8 cellular contexts compared by ENCODE assay signal in genomic region chr17:45123930-45124796, GRCh38. TPM values are rescaled to one million over a fixed set of nuclear protein-coding genes. Genes with fewer than 3 reads are reported as not detected.
DNase-seq lines count a peak whose midpoint lies in the region; ATAC-seq, FAIRE-seq and TF ChIP-seq lines count a peak whose summit lies in the region.

No MANE protein-coding gene starts in this region.

- peaks cover 9% of the 10 kb centered on the region for H3K4me1 Mint-ChIP-seq in glutamatergic neuron (ENCODE audit: low read depth, unreplicated experiment)

- peak; percentile 97 for FAIRE-seq in urothelium cell line (lab: Jason Lieb, UNC)

- ATAC-seq in left colon (peak; percentile 62), GM21447 (IDR thresholded peaks at IDR 0.05; ENCODE audit: unreplicated experiment) (no peak)

- intact Hi-C loops in ascending aorta (cut with DNase I) (no loop called here), left colon (cut with DNase I, micrococcal nuclease) (no loop called here)

- H3K4me3 Mint-ChIP-seq in glutamatergic neuron (ENCODE audit: unreplicated experiment): no peak overlapping the region

- H3K27ac Mint-ChIP-seq in glutamatergic neuron (ENCODE audit: unreplicated experiment): no peak overlapping the region

- no peaks in the 10 kb centered on the region for H3K27me3 ChIP-seq in ascending aorta
- no peaks in the 10 kb centered on the region for H3K27me3 ChIP-seq in WERI-Rb-1 (ENCODE audit: insufficient read depth, low read depth, severe bottlenecking)

- H3K27me3 Mint-ChIP-seq in glutamatergic neuron (ENCODE audit: unreplicated experiment): peaks cover 5% of the 10 kb centered on the region

- H3K9me3 ChIP-seq in ascending aorta: no peaks in the 10 kb centered on the region
- H3K9me3 ChIP-seq in WERI-Rb-1 (ENCODE audit: severe bottlenecking): no peaks in the 10 kb centered on the region

- H3K36me3 Mint-ChIP-seq in glutamatergic neuron (ENCODE audit: unreplicated experiment): no peaks in the 10 kb centered on the region

- peaks cover 20 to 59% of the 10 kb centered on the region in 2 donors for H3K4me1 ChIP-seq in ascending aorta

- H3K36me3 ChIP-seq in ascending aorta (peaks cover 14 to 20% of the 10 kb centered on the region in 2 donors), WERI-Rb-1 (peaks cover 7% of the 10 kb centered on the region; the same call in 1 of the 2 replicates)

- TF ChIP-seq CTCF in ascending aorta (IDR thresholded peaks at IDR 0.05) (no peak), glutamatergic neuron (IDR thresholded peaks at IDR 0.05; ENCODE audit: partially characterized antibody, unreplicated experiment) (no peak), WERI-Rb-1 (IDR thresholded peaks at IDR 0.05; ENCODE audit: low read depth, low read length) (no peak)

- H3K9me3 Mint-ChIP-seq in glutamatergic neuron (ENCODE audit: unreplicated experiment): peaks cover 3% of the 10 kb centered on the region

- H3K4me3 ChIP-seq in ascending aorta: no peak overlapping the region
- no peak overlapping the region for H3K4me3 ChIP-seq in WERI-Rb-1 (ENCODE audit: low read depth, low read length)

- DNase-seq in DMS53 treated with DMSO at 0.1 percent for 48 hours (lab: John Stamatoyannopoulos, UW; ENCODE audit: unreplicated experiment): peak; percentile 90
- peak; percentile 92 for DNase-seq in M059J (ENCODE audit: low read depth)
- peak in 1 of 2 donors; percentile 92 for DNase-seq in ascending aorta (ENCODE audit: low spot score in 2 of 2)
- DNase-seq in left colon: peak; percentile 72 to 86
- peak; percentile 96 for DNase-seq in urothelium cell line (ENCODE audit: low spot score)
- DNase-seq in glutamatergic neuron: no peak
- no peak for DNase-seq in WERI-Rb-1

- H3K27ac ChIP-seq in ascending aorta: peak overlapping the region; percentile 79 to 87
- H3K27ac ChIP-seq in WERI-Rb-1: no peak overlapping the region

RNA-seq across cellular contexts. Expression of gene PLCD3, which starts 8.2 kb away (rescaled TPM):
- total RNA-seq in M059J (2014; rRNA removed; shearing (Covaris generic)): 31.2 and 36.3 TPM in 2 replicates
- 65.5 TPM for total RNA-seq in ascending aorta
- total RNA-seq in left colon: 100 to 1,000 TPM; 335 to 566 TPM
- 6.2 TPM for total RNA-seq in glutamatergic neuron (ENCODE audit: unreplicated experiment)

RNA-seq across cellular contexts. Expression of gene ACBD4, which starts 11.3 kb away (rescaled TPM):
- 1.5 and 3.7 TPM in 2 replicates for total RNA-seq in M059J (2014; rRNA removed; shearing (Covaris generic))
- 14.7 TPM for total RNA-seq in ascending aorta
- total RNA-seq in left colon: 10 to 100 TPM; 22.3 to 22.6 TPM
- 3.7 TPM for total RNA-seq in glutamatergic neuron (ENCODE audit: unreplicated experiment)

RNA-seq across cellular contexts. Expression of gene HEXIM1, which starts 24.1 kb away (rescaled TPM):
- total RNA-seq in M059J (2014; rRNA removed; shearing (Covaris generic)): 3.4 and 8.0 TPM in 2 replicates
- total RNA-seq in ascending aorta: 23.7 TPM
- 10 to 100 TPM; 36.1 to 46.7 TPM for total RNA-seq in left colon
- 13.0 TPM for total RNA-seq in glutamatergic neuron (ENCODE audit: unreplicated experiment)

RNA-seq across cellular contexts. Expression of gene HEXIM2, which starts 37.5 kb away (rescaled TPM):
- 3.2 and 7.0 TPM in 2 replicates for total RNA-seq in M059J (2014; rRNA removed; shearing (Covaris generic))
- total RNA-seq in ascending aorta (1.4 TPM), left colon (1 to 10 TPM; 4.7 to 5.2 TPM), glutamatergic neuron (ENCODE audit: unreplicated experiment) (8.4 TPM)

Comparison
In these comparisons a context has a peak if more than half of its experiments do, and no peak if none do; other contexts are left out.
1. DNase-seq: peak in DMS53 treated with DMSO at 0.1 percent for 48 hours (single experiment), M059J (single experiment), left colon (2 of 2) and urothelium cell line (single experiment); none in glutamatergic neuron (single experiment) and WERI-Rb-1 (single experiment).